1 cellular context compared by ENCODE assay signal in the genomic region with DNA sequence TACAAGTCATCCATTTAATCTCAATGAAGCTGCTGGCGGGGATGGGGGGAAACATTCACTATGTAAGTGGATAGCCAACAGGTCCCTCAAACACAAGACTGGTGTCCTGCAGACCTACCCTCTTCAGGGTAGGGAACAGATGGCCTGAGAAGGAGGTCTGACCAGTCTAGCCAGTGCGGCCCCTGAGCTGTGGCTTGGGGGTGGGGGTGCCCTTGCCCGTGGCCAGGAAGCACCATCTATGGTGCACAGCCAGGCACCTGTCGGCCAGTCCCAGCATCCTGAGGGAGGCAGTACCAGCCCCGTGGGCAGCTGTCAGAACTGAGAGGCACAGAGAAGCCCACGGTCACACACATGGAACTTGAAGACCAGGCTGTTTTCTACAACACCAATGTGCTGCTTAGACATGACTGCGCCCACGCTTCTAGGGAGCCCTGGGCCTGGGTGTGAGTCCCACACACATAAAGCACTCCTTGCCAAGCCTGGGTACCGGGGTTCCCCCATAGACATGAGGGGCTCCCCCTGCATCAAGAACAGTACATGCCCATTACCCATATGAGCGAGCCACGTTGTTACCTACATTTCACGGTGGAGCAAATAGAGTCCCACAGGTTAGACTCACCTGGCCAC.
TF ChIP-seq lines count a peak whose summit lies in the region.

No MANE protein-coding gene starts in this region.

TF ChIP-seq in H1, 55 proteins besides CTCF, POLR2A, EP300 and RAD21:
- TF ChIP-seq TAF1 (IDR thresholded peaks at IDR 0.05; ENCODE audit: low read depth, low read length), result no peak
- no peak for TF ChIP-seq JUND (IDR thresholded peaks at IDR 0.05; ENCODE audit: low read length)
- TF ChIP-seq TEAD4 (IDR thresholded peaks at IDR 0.05; ENCODE audit: low read depth, low read length), result no peak
- no peak for TF ChIP-seq HDAC2 (IDR thresholded peaks at IDR 0.05; ENCODE audit: borderline replicate concordance in 1 of 2, low read depth in 2 of 2, low read length in 2 of 2)
- TF ChIP-seq E2F6 (IDR thresholded peaks at IDR 0.05), result no peak
- TF ChIP-seq BACH1 (IDR thresholded peaks at IDR 0.05; ENCODE audit: low read length), result no peak
- no peak for TF ChIP-seq USF2 (IDR thresholded peaks at IDR 0.05; ENCODE audit: low read length)
- no peak for TF ChIP-seq KDM1A (IDR thresholded peaks at IDR 0.05; ENCODE audit: borderline replicate concordance, low read length)
